ENCODE assay signal across 18 cellular contexts in genomic region chr10:117574546-117575146, GRCh38. TPM values are rescaled to one million over a fixed set of nuclear protein-coding genes. Genes with fewer than 3 reads are reported as not detected.
DNase-seq lines count a peak whose midpoint lies in the region; TF ChIP-seq lines count a peak whose summit lies in the region.
"Had no signal": no experiment of that assay in that cellular context is flagged by ENCODE, and none has a peak within 500 bp of the region (broad histone marks: within the 10 kb centered on the region; RNA-seq: fewer than 3 reads in every experiment).

No MANE protein-coding gene starts in this region.

- CTCF ChIA-PET in HEK293 (lab: Yijun Ruan, JAX) (interaction anchor here (1.0 kb wide), 1 partner anchor 45 kb away, joined by 3 read pairs; no protein-coding TSS in a partner anchor), PC-9 (lab: Charles Lee) (no interaction called here)

- H2AFZ ChIP-seq in PC-9 = no peak overlapping the region
- H2AFZ ChIP-seq: GM23248 had no signal

- peaks cover 44% of the 10 kb centered on the region for H3K27me3 Mint-ChIP-seq in type B pancreatic cell

- H3K9me3 Mint-ChIP-seq in type B pancreatic cell = no peaks in the 10 kb centered on the region
- H3K9me3 Mint-ChIP-seq: H9 had no signal

- H3K9me2 ChIP-seq in PC-9 (ENCODE audit: insufficient read depth) = no peaks in the 10 kb centered on the region

- H3K27ac ChIP-seq in HEK293 (ENCODE audit: extremely low read depth, low read depth, low read length) = no peak overlapping the region
- no peak overlapping the region for H3K27ac ChIP-seq in PC-9
- H3K27ac ChIP-seq: GM23248 had no signal

- H3K4me3 Mint-ChIP-seq in type B pancreatic cell = peak overlapping the region; percentile 12
- H3K4me3 Mint-ChIP-seq: CD4-positive, alpha-beta memory T cell; H9; HFFc6 had no signal

- no peaks in the 10 kb centered on the region for H3K36me3 ChIP-seq in HEK293 (ENCODE audit: control insufficient read depth in 2 of 2, insufficient read depth in 1 of 2, low read length in 2 of 2)
- H3K36me3 ChIP-seq in H7 (replicated peaks; ENCODE audit: control insufficient read depth, insufficient read depth, low read length) = no peaks in the 10 kb centered on the region
- no peaks in the 10 kb centered on the region for H3K36me3 ChIP-seq in PC-9 (ENCODE audit: low read depth)

- peak overlapping the region; percentile 40 for H3K27ac Mint-ChIP-seq in type B pancreatic cell
- H3K27ac Mint-ChIP-seq: CD4-positive, alpha-beta memory T cell; H9; HFFc6 had no signal

- intact Hi-C loops in PC-9 (cut with micrococcal nuclease; ENCODE audit: unreplicated experiment) = no loop called here

- peaks cover 7% of the 10 kb centered on the region for H3K4me1 Mint-ChIP-seq in type B pancreatic cell (ENCODE audit: unreplicated experiment)
- H3K4me1 Mint-ChIP-seq: CD4-positive, alpha-beta memory T cell had no signal

- no peaks in the 10 kb centered on the region for H4K20me1 ChIP-seq in PC-9 (ENCODE audit: insufficient read depth)

- TF ChIP-seq CTCF in HEK293 (tag by site-specific recombination; IDR thresholded peaks at IDR 0.05) (no peak), type B pancreatic cell (conservative IDR thresholded peaks at IDR 0.05) (no peak), PC-9 (conservative IDR thresholded peaks at IDR 0.05) (no peak)

- POLR2A ChIA-PET in HEK293 (lab: Yijun Ruan, JAX) (no interaction called here), PC-9 (lab: Charles Lee; ENCODE audit: unreplicated experiment) (no interaction called here)

- H3K27me3 ChIP-seq in H7 (ENCODE audit: control insufficient read depth, insufficient read depth, low read length) (no peaks in the 10 kb centered on the region), PC-9 (ENCODE audit: insufficient read depth, low read depth) (no peaks in the 10 kb centered on the region; the same call in 1 of the 2 replicates)

- H3K4me1 ChIP-seq in HEK293 (ENCODE audit: control insufficient read depth, insufficient read depth, low read length) = no peaks in the 10 kb centered on the region
- no peaks in the 10 kb centered on the region for H3K4me1 ChIP-seq in PC-9 (replicated peaks; ENCODE audit: insufficient read depth)

- H3F3A ChIP-seq in PC-9 (ENCODE audit: insufficient read depth, low read depth) = no peaks in the 10 kb centered on the region

- no peak overlapping the region for H3K4me2 ChIP-seq in PC-9

- DNase-seq in left kidney (ENCODE audit: low read depth, low spot score) (peak; percentile 77), type B pancreatic cell (ENCODE audit: extremely low spot score, unreplicated experiment) (no peak), UCSD-AML1 (lab: John Stamatoyannopoulos, UW; ENCODE audit: unreplicated experiment) (no peak), H7 (no peak), PC-9 (no peak)
- DNase-seq: C1 segment of cervical spinal cord; CD4-positive, alpha-beta memory T cell; COR-L47; DMS153; DND-41; GDM1; GM23248; H9; HFFc6 had no signal

- H3K79me2 ChIP-seq in PC-9 (ENCODE audit: low read depth) = no peaks in the 10 kb centered on the region

- H3K4me3 ChIP-seq in HEK293 (ENCODE audit: low read depth, low read length) (no peak overlapping the region), H7 (ENCODE audit: insufficient read depth, low read depth, low read length) (no peak overlapping the region), PC-9 (no peak overlapping the region)
- H3K4me3 ChIP-seq: GM12878, GM23248 had no signal

- H3K9me3 ChIP-seq in HEK293 (ENCODE audit: control insufficient read depth, insufficient read depth, low read depth, low read length) (no peaks in the 10 kb centered on the region), PC-9 (ENCODE audit: insufficient read depth, low read depth) (no peaks in the 10 kb centered on the region)

- no TSS peak for BruUV-seq in PC-9 (replicated peaks; lab: Mats Ljungman, UMichigan)

- no peaks in the 10 kb centered on the region for H3K36me3 Mint-ChIP-seq in type B pancreatic cell
- H3K36me3 Mint-ChIP-seq: CD4-positive, alpha-beta memory T cell had no signal

TF ChIP-seq in HEK293, 187 proteins besides CTCF, POLR2A, EP300 and RAD21:
- TF ChIP-seq GLI4 (tag by site-specific recombination; IDR thresholded peaks at IDR 0.05) (no peak), EGR2 (tag by site-specific recombination; IDR thresholded peaks at IDR 0.05; ENCODE audit: low read depth) (peak; percentile 66), ZNF266 (tag by site-specific recombination; IDR thresholded peaks at IDR 0.05; ENCODE audit: low read depth) (no peak), ZNF629 (tag by site-specific recombination; IDR thresholded peaks at IDR 0.05) (no peak)

RNA-seq across cellular contexts. Expression of gene EMX2, which starts 32.1 kb away (rescaled TPM):
- 24.7 and 29.9 TPM in 2 replicates for total RNA-seq in type B pancreatic cell (ENCODE audit: low replicate concordance)
- total RNA-seq in H7 (2014; rRNA removed; shearing (Covaris generic)) = not detected in 2 replicates
- total RNA-seq in PC-9 (2021) = not detected in 2 replicates
- total RNA-seq: A673; CD4-positive, alpha-beta memory T cell; GM12878; H1; H9; HFFc6 had no signal

Comparison
In these comparisons a context has a peak if more than half of its experiments do, and no peak if none do; other contexts are left out.
1. RNA of gene EMX2, which starts 32.1 kb away (total RNA-seq): 24.7 to 29.9 TPM in type B pancreatic cell; not detected in H7 and not detected in PC-9; every median in the first group is over 10 times any median in the second.